ENCODE assay signal across 13 cellular contexts in the genomic region with DNA sequence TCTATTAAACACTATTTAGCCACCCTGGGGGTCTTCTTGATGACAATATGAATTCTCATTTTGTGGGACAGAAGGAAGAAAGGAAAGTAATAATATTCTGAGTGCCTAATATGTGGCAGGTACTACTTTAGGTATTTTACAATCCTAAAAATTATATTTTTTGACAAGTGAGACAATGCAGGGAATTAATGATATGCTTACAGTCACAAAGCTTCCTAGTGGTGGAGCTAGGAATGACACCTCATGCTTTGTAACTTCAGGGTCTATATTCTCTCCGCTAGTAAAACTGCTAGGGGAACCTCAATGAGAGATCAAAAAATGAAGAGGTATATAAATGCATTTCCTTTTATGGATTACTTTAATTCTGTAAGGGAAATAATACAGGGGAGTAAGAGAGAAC. TPM values are rescaled to one million over a fixed set of nuclear protein-coding genes. Genes with fewer than 3 reads are reported as not detected.
DNase-seq lines count a peak whose midpoint lies in the region; ATAC-seq and TF ChIP-seq lines count a peak whose summit lies in the region.
"Had no signal": no experiment of that assay in that cellular context is flagged by ENCODE, and none has a peak within 500 bp of the region (broad histone marks: within the 10 kb centered on the region; RNA-seq: fewer than 3 reads in every experiment).

No MANE protein-coding gene starts in this region.

- no peaks in the 10 kb centered on the region for H3K27me3 Mint-ChIP-seq in activated T-helper 2 cell treated with anti-CD3 and anti-CD28 coated beads, Interferon-gamma antibody, Interleukin-2, Interleukin-4, amounts not matched to agents 10 μg/mL and 5 μg/mL and 100 μg/mL, durations not matched to agents 14 hours and 24 hours and 36 hours (ENCODE audit: low read depth)
- H3K27me3 Mint-ChIP-seq: memory B cell had no signal

- H3K4me2 ChIP-seq in GM23248 (ENCODE audit: unreplicated experiment), result no peak overlapping the region
- no peak overlapping the region for H3K4me2 ChIP-seq in hepatocyte

- no peak overlapping the region for H3K27ac Mint-ChIP-seq in activated T-helper 2 cell treated with anti-CD3 and anti-CD28 coated beads, Interferon-gamma antibody, Interleukin-2, Interleukin-4, amounts not matched to agents 10 μg/mL and 5 μg/mL and 100 μg/mL, durations not matched to agents 14 hours and 24 hours and 36 hours
- H3K27ac Mint-ChIP-seq: memory B cell had no signal

- H3K79me2 ChIP-seq in GM23248 (ENCODE audit: insufficient read depth), result 0 out of 2 replicates have a peak, but pooled peaks cover 5% of the 10 kb centered on the region
- no peaks in the 10 kb centered on the region for H3K79me2 ChIP-seq in hepatocyte

- H3K36me3 Mint-ChIP-seq in activated T-helper 2 cell treated with anti-CD3 and anti-CD28 coated beads, Interferon-gamma antibody, Interleukin-2, Interleukin-4, amounts not matched to agents 10 μg/mL and 5 μg/mL and 100 μg/mL, durations not matched to agents 14 hours and 24 hours and 36 hours (ENCODE audit: low read depth), result peaks cover 63% of the 10 kb centered on the region

- no peak overlapping the region for H3K4me3 Mint-ChIP-seq in activated T-helper 2 cell treated with anti-CD3 and anti-CD28 coated beads, Interferon-gamma antibody, Interleukin-2, Interleukin-4, amounts not matched to agents 10 μg/mL and 5 μg/mL and 100 μg/mL, durations not matched to agents 14 hours and 24 hours and 36 hours (ENCODE audit: low read depth)
- H3K4me3 Mint-ChIP-seq: memory B cell had no signal

- H3K27ac ChIP-seq in GM23248 (no peak overlapping the region), WERI-Rb-1 (no peak overlapping the region), hepatocyte (no peak overlapping the region), spleen (no peak overlapping the region)

- no peaks in the 10 kb centered on the region for H3K27me3 ChIP-seq in GM23248 (replicated peaks; ENCODE audit: insufficient read depth)
- no peaks in the 10 kb centered on the region for H3K27me3 ChIP-seq in WERI-Rb-1 (ENCODE audit: insufficient read depth, low read depth, severe bottlenecking)
- no peaks in the 10 kb centered on the region for H3K27me3 ChIP-seq in hepatocyte
- no peaks in the 10 kb centered on the region for H3K27me3 ChIP-seq in spleen (replicated peaks in 1 of 7)

- no peaks in the 10 kb centered on the region for H3K9me3 Mint-ChIP-seq in activated T-helper 2 cell treated with anti-CD3 and anti-CD28 coated beads, Interferon-gamma antibody, Interleukin-2, Interleukin-4, amounts not matched to agents 10 μg/mL and 5 μg/mL and 100 μg/mL, durations not matched to agents 14 hours and 24 hours and 36 hours
- H3K9me3 Mint-ChIP-seq: memory B cell had no signal

- no peak for TF ChIP-seq POLR2A in spleen (IDR thresholded peaks at IDR 0.05)

- H3K4me3 ChIP-seq in GM23248, result no peak overlapping the region
- no peak overlapping the region for H3K4me3 ChIP-seq in WERI-Rb-1 (ENCODE audit: low read depth, low read length)
- no peak overlapping the region for H3K4me3 ChIP-seq in hepatocyte
- no peak overlapping the region for H3K4me3 ChIP-seq in spleen

- H3K4me1 Mint-ChIP-seq in activated T-helper 2 cell treated with anti-CD3 and anti-CD28 coated beads, Interferon-gamma antibody, Interleukin-2, Interleukin-4, amounts not matched to agents 10 μg/mL and 5 μg/mL and 100 μg/mL, durations not matched to agents 14 hours and 24 hours and 36 hours (ENCODE audit: low read depth), result peaks cover 9% of the 10 kb centered on the region

- H3K36me3 ChIP-seq in GM23248 (ENCODE audit: low read depth) (peaks cover 87% of the 10 kb centered on the region), WERI-Rb-1 (peaks cover 75% of the 10 kb centered on the region), hepatocyte (replicated peaks; ENCODE audit: insufficient read depth, low read depth) (no peaks in the 10 kb centered on the region), spleen (peaks cover 5 to 96% (median 88%) of the 10 kb centered on the region in 6 donors)

- no peak overlapping the region for H3K9ac ChIP-seq in GM23248

- no peak for ATAC-seq in HG02870 (IDR thresholded peaks at IDR 0.05; ENCODE audit: unreplicated experiment)

- H3K9me2 ChIP-seq in GM23248 (ENCODE audit: insufficient read depth), result no peaks in the 10 kb centered on the region
- no peaks in the 10 kb centered on the region for H3K9me2 ChIP-seq in hepatocyte (replicated peaks; ENCODE audit: insufficient read depth)

- WGBS in GM23248 (ENCODE audit: low coverage in 1 of 2, low lambda C conversion rate in 2 of 2, missing lambda C conversion rate in 2 of 2), 2 experiments, result 86 to 97% methylated on average over 1 of the region's 1 CpG
- 100% methylated on average over 1 of the region's 1 CpG for WGBS in hepatocyte (ENCODE audit: low lambda C conversion rate, missing lambda C conversion rate)
- WGBS in spleen, 5 donors, result 96 to 100% (median 98%) methylated on average over 1 of the region's 1 CpG

- H3K4me1 ChIP-seq in GM23248 (ENCODE audit: insufficient read depth), result no peaks in the 10 kb centered on the region; the same call in 1 of the 2 replicates
- H3K4me1 ChIP-seq in hepatocyte (ENCODE audit: insufficient read depth), result no peaks in the 10 kb centered on the region
- H3K4me1 ChIP-seq in spleen, result no peaks in the 10 kb centered on the region

- DNase-seq in AG09319 (ENCODE audit: extremely low read depth, low read depth), result no peak
- DNase-seq in GM23248, result peak; percentile 7
- DNase-seq in WERI-Rb-1, result no peak
- DNase-seq in hepatocyte (ENCODE audit: low spot score), result no peak
- DNase-seq in 8988T, result no peak
- no peak for DNase-seq in activated T-helper 2 cell treated with anti-CD3 and anti-CD28 coated beads, Interferon-gamma antibody, Interleukin-2, Interleukin-4, amounts not matched to agents 10 μg/mL and 5 μg/mL and 100 μg/mL, durations not matched to agents 14 hours and 24 hours and 36 hours (ENCODE audit: low spot score)
- DNase-seq in spleen, result no peak
- DNase-seq: activated CD4-positive, alpha-beta T cell treated with anti-CD3 and anti-CD28 coated beads, Interleukin-2, amount 50 U/mL, for 48 hours; NCI-H2029 treated with DMSO at 0.1 percent for 48 hours; SIG-M5 had no signal

- no peak overlapping the region for H2AFZ ChIP-seq in GM23248
- H2AFZ ChIP-seq in hepatocyte, result no peak overlapping the region

- H3K9me3 ChIP-seq in GM23248 (ENCODE audit: low read depth), result no peaks in the 10 kb centered on the region
- no peaks in the 10 kb centered on the region for H3K9me3 ChIP-seq in WERI-Rb-1 (ENCODE audit: severe bottlenecking)
- H3K9me3 ChIP-seq in hepatocyte (ENCODE audit: low read depth), result no peaks in the 10 kb centered on the region
- no peaks in the 10 kb centered on the region for H3K9me3 ChIP-seq in spleen

- in situ Hi-C loops in GM23248 (cut with MboI), result no loop called here

- no peaks in the 10 kb centered on the region for H4K20me1 ChIP-seq in GM23248 (ENCODE audit: insufficient read depth)
- peaks cover 5% of the 10 kb centered on the region for H4K20me1 ChIP-seq in hepatocyte (ENCODE audit: insufficient read depth, poor library complexity, severe bottlenecking)

- H3F3A ChIP-seq in GM23248 (ENCODE audit: insufficient read depth), result no peaks in the 10 kb centered on the region

- TF ChIP-seq CTCF in AG09319 (IDR thresholded peaks at IDR 0.05; ENCODE audit: low read depth, low read length), result peak; percentile 17
- 0 out of 2 replicates have a peak, but pooled peaks have one; percentile 18 for TF ChIP-seq CTCF in WERI-Rb-1 (IDR thresholded peaks at IDR 0.05; ENCODE audit: low read depth, low read length)
- peak; percentile 12 for TF ChIP-seq CTCF in hepatocyte (IDR thresholded peaks at IDR 0.05; ENCODE audit: poor library complexity)
- TF ChIP-seq CTCF in spleen (IDR thresholded peaks at IDR 0.05 in 8 of 11, conservative IDR thresholded peaks at IDR 0.05 in 3 of 11), result peak in 3 of 11 experiments; percentile 16 to 32 (median 30)

- intact Hi-C loops in activated T-helper 2 cell treated with anti-CD3 and anti-CD28 coated beads, Interferon-gamma antibody, Interleukin-2, Interleukin-4, amounts not matched to agents 10 μg/mL and 5 μg/mL and 100 μg/mL, durations not matched to agents 14 hours and 24 hours and 36 hours (cut with micrococcal nuclease), result loop anchor here (5.0 kb wide), 1 partner anchor 42 kb away; no protein-coding TSS in a partner anchor
- intact Hi-C loops in spleen (cut with DNase I; ENCODE audit: low total_unique reads), result no loop called here

RNA-seq across cellular contexts. Expression of gene PRG4, which starts 34.7 kb away (rescaled TPM):
- not detected in 2 replicates for total RNA-seq in GM23248 (2014; rRNA removed; shearing (Covaris generic))
- 0.06 and 0.08 TPM in 2 replicates for polyA plus RNA-seq in GM23248 (2016; fragmentation: Nextera tagmentation; extraction: Ambion mirVana)
- total RNA-seq in hepatocyte, result 2.0 and 2.1 TPM in 2 replicates
- 1.1 and 3.9 TPM in 2 replicates for polyA plus RNA-seq in hepatocyte
- total RNA-seq in activated T-helper 2 cell treated with anti-CD3 and anti-CD28 coated beads, Interferon-gamma antibody, Interleukin-2, Interleukin-4, amounts not matched to agents 10 μg/mL and 5 μg/mL and 100 μg/mL, durations not matched to agents 14 hours and 24 hours and 36 hours, result 0.78 and 1.1 TPM in 2 replicates
- 1 to 10 TPM in 2 of 7 donors, under 1 TPM in 4, not detected in 1; 0.09 to 1.8 (median 0.14) TPM for total RNA-seq in spleen
- polyA plus RNA-seq in spleen, result under 1 TPM; 0.02 to 0.53 (median 0.03) TPM
- total RNA-seq: skeletal muscle tissue had no signal

RNA-seq across cellular contexts. Expression of gene TPR, which starts 44.3 kb away (rescaled TPM):
- 35.5 and 46.2 TPM in 2 replicates for total RNA-seq in GM23248 (2014; rRNA removed; shearing (Covaris generic))
- 86.6 and 98.2 TPM in 2 replicates for polyA plus RNA-seq in GM23248 (2016; fragmentation: Nextera tagmentation; extraction: Ambion mirVana)
- total RNA-seq in hepatocyte, result 51.5 and 58.4 TPM in 2 replicates
- 65.1 and 79.4 TPM in 2 replicates for polyA plus RNA-seq in hepatocyte
- total RNA-seq in activated T-helper 2 cell treated with anti-CD3 and anti-CD28 coated beads, Interferon-gamma antibody, Interleukin-2, Interleukin-4, amounts not matched to agents 10 μg/mL and 5 μg/mL and 100 μg/mL, durations not matched to agents 14 hours and 24 hours and 36 hours, result 154 and 160 TPM in 2 replicates
- 100 to 1,000 TPM in 5 of 7 donors, 10 to 100 TPM in 2; 95.0 to 129 (median 110) TPM for total RNA-seq in spleen
- 10 to 100 TPM; 23.8 to 27.3 (median 24.1) TPM for polyA plus RNA-seq in spleen

RNA-seq across cellular contexts. Expression of gene ODR4, which starts 44.9 kb away (rescaled TPM):
- total RNA-seq in GM23248 (2014; rRNA removed; shearing (Covaris generic)), result 12.6 and 18.6 TPM in 2 replicates
- polyA plus RNA-seq in GM23248 (2016; fragmentation: Nextera tagmentation; extraction: Ambion mirVana) (19.4 and 23.0 TPM in 2 replicates), hepatocyte (22.3 and 22.8 TPM in 2 replicates), spleen (1 to 10 TPM; 6.2 to 9.0 (median 7.4) TPM)
- total RNA-seq in hepatocyte (22.1 and 29.2 TPM in 2 replicates), spleen (10 to 100 TPM; 15.7 to 22.1 (median 18.6) TPM)
- total RNA-seq in activated T-helper 2 cell treated with anti-CD3 and anti-CD28 coated beads, Interferon-gamma antibody, Interleukin-2, Interleukin-4, amounts not matched to agents 10 μg/mL and 5 μg/mL and 100 μg/mL, durations not matched to agents 14 hours and 24 hours and 36 hours, result 16.1 and 17.0 TPM in 2 replicates
